Comparison of ENCODE assay signal across 2 cellular contexts in genomic region chr15:37103475-37104071, GRCh38.
TF ChIP-seq lines count a peak whose summit lies in the region.

No MANE protein-coding gene starts in this region.

TF ChIP-seq in A549, 52 proteins besides CTCF, POLR2A, EP300 and RAD21 (continued from another document):
- TF ChIP-seq USF2 (IDR thresholded peaks at IDR 0.05), result no peak
- TF ChIP-seq FOSB (CRISPR knock-in tag; IDR thresholded peaks at IDR 0.05), result no peak
- no peak for TF ChIP-seq NFE2L2 (conservative IDR thresholded peaks at IDR 0.05; ENCODE audit: low read length)
- TF ChIP-seq ZSCAN20 (CRISPR knock-in tag; IDR thresholded peaks at IDR 0.05), result no peak
- no peak for TF ChIP-seq CBX8 (IDR thresholded peaks at IDR 0.05)

TF ChIP-seq in HEK293T, 16 proteins besides CTCF, POLR2A, EP300 and RAD21 (continued from another document):
- TF ChIP-seq ELF4 (IDR thresholded peaks at IDR 0.05) (no peak), NFRKB (IDR thresholded peaks at IDR 0.05) (no peak), SUZ12 (IDR thresholded peaks at IDR 0.05) (no peak), ARNT (IDR thresholded peaks at IDR 0.05) (no peak)
